ENCODE assay signal across 15 cellular contexts in genomic region chr22:27896251-27896650, GRCh38. TPM values are rescaled to one million over a fixed set of nuclear protein-coding genes. Genes with fewer than 3 reads are reported as not detected.
DNase-seq lines count a peak whose midpoint lies in the region; ATAC-seq and TF ChIP-seq lines count a peak whose summit lies in the region.
"Had no signal": no experiment of that assay in that cellular context is flagged by ENCODE, and none has a peak within 500 bp of the region (broad histone marks: within the 10 kb centered on the region; RNA-seq: fewer than 3 reads in every experiment).

No MANE protein-coding gene starts in this region.

- no peak overlapping the region for H2AFZ ChIP-seq in H9 (ENCODE audit: low read length)

- peaks cover 2% of the 10 kb centered on the region for H3K79me1 ChIP-seq in H9 (ENCODE audit: insufficient read depth, low read depth, low read length, poor library complexity, severe bottlenecking)

- peak overlapping the region; percentile 50 for H3K27ac Mint-ChIP-seq in activated B cell treated with CpG ODN at 0.5 μM for 24 hours
- H3K27ac Mint-ChIP-seq in H9, result no peak overlapping the region; a peak in 1 of 7 replicates

- H3K27me3 ChIP-seq in H9 (ENCODE audit: insufficient read depth, low read length), result no peaks in the 10 kb centered on the region
- H3K27me3 ChIP-seq: spleen, testis had no signal

- no peak for TF ChIP-seq CTCF in GM13976 (IDR thresholded peaks at IDR 0.05; ENCODE audit: borderline replicate concordance, control extremely low read depth, extremely low read depth, insufficient read depth, missing control alignments)
- TF ChIP-seq CTCF in activated B cell treated with CpG ODN at 0.5 μM for 24 hours (IDR thresholded peaks at IDR 0.05), result no peak
- no peak for TF ChIP-seq CTCF in H9 (conservative IDR thresholded peaks at IDR 0.05)

- H3K4me2 ChIP-seq in H9 (ENCODE audit: insufficient read depth, insufficient read length, low read length), result no peak overlapping the region

- in situ Hi-C loops in GM13976 (cut with MboI; ENCODE audit: low sequenced_read_pairs, unreplicated experiment), result loop anchor here (25.0 kb wide), 1 partner anchor 916 kb away; the partner anchor contains the start of gene XBP1

- no peak overlapping the region for H3K56ac ChIP-seq in H9 (ENCODE audit: insufficient read length, low read depth, low read length)

- no peak overlapping the region for H2BK120ac ChIP-seq in H9 (ENCODE audit: low read depth, low read length, poor library complexity, severe bottlenecking)

- no peaks in the 10 kb centered on the region for H3K23me2 ChIP-seq in H9 (ENCODE audit: insufficient read length, low read depth, low read length, poor library complexity, severe bottlenecking)

- WGBS in H9 (ENCODE audit: extremely low coverage, insufficient read length, low lambda C conversion rate), result no CpG with 5 or more reads among the region's 6 CpGs

- no peaks in the 10 kb centered on the region for H3K9me3 ChIP-seq in H9 (ENCODE audit: control insufficient read depth, low read depth, low read length)
- H3K9me3 ChIP-seq: HAP-1, spleen, testis had no signal

- H4K8ac ChIP-seq in H9 (replicated peaks; ENCODE audit: insufficient read length, low read depth, low read length), result no peak overlapping the region

- no peak overlapping the region for H3K4ac ChIP-seq in H9 (ENCODE audit: low read depth, low read length)

- H3K36me3 Mint-ChIP-seq in activated B cell treated with CpG ODN at 0.5 μM for 24 hours (ENCODE audit: low read depth) (peaks cover 83% of the 10 kb centered on the region), H9 (ENCODE audit: insufficient read depth in 1 of 3, low read depth in 3 of 3) (peaks cover 21 to 77% (median 72%) of the 10 kb centered on the region in 3 experiments; a peak in 6 of 7 replicates)

- POLR2A ChIA-PET in activated B cell treated with CpG ODN at 0.5 μM for 24 hours (lab: Charles Lee), result interaction anchor here (0.6 kb wide), 1 partner anchor 17 kb away, joined by 4 read pairs; no protein-coding TSS in a partner anchor

- H4K5ac ChIP-seq in H9 (ENCODE audit: insufficient read length, low read depth, low read length), result no peak overlapping the region

- no peak overlapping the region for H3K9ac ChIP-seq in H9 (ENCODE audit: extremely low read depth, insufficient read length, low read length)

- no peak overlapping the region for H2AK5ac ChIP-seq in H9 (ENCODE audit: insufficient read length, low read length)

- H3K27ac ChIP-seq in H9 (ENCODE audit: insufficient read length, low read depth, low read length), result no peak overlapping the region
- H3K27ac ChIP-seq: C4-2B, spleen, testis had no signal

- H3K18ac ChIP-seq in H9 (ENCODE audit: insufficient read length, low read depth, low read length), result no peak overlapping the region

- H3K23ac ChIP-seq in H9 (ENCODE audit: insufficient read length, low read depth, low read length), result no peak overlapping the region

- no peak overlapping the region for H2BK15ac ChIP-seq in H9 (ENCODE audit: low read depth, low read length)

- no peaks in the 10 kb centered on the region for H3K4me1 ChIP-seq in H9 (ENCODE audit: insufficient read depth, low read length)
- H3K4me1 ChIP-seq: HAP-1, spleen, testis had no signal

- no peak overlapping the region for H3T11ph ChIP-seq in H9 (ENCODE audit: low read length)

- no peaks in the 10 kb centered on the region for H3K9me3 Mint-ChIP-seq in activated B cell treated with CpG ODN at 0.5 μM for 24 hours
- no peaks in the 10 kb centered on the region for H3K9me3 Mint-ChIP-seq in H9
- H3K9me3 Mint-ChIP-seq: activated T-cell treated with anti-CD3 and anti-CD28 coated beads, Interleukin-2, amount 50 U/mL, for 4 hours had no signal

- H2BK20ac ChIP-seq in H9 (ENCODE audit: low read depth, low read length, poor library complexity, severe bottlenecking), result no peak overlapping the region

- H3K4me1 Mint-ChIP-seq in activated B cell treated with CpG ODN at 0.5 μM for 24 hours (peaks cover 14% of the 10 kb centered on the region), H9 (peaks cover 2 to 7% of the 10 kb centered on the region in 2 experiments; a peak in 1 of 4 replicates)

- H3K79me2 ChIP-seq in H9 (ENCODE audit: insufficient read depth, low read length), result no peaks in the 10 kb centered on the region

- H3K4me3 Mint-ChIP-seq in activated B cell treated with CpG ODN at 0.5 μM for 24 hours (no peak overlapping the region), H9 (no peak overlapping the region)
- H3K4me3 Mint-ChIP-seq: activated T-cell treated with anti-CD3 and anti-CD28 coated beads, Interleukin-2, amount 50 U/mL, for 4 hours had no signal

- H3K14ac ChIP-seq in H9 (ENCODE audit: insufficient read depth, low read length), result no peak overlapping the region

- DNase-seq in GM13976 (ENCODE audit: low spot score) (peak; percentile 53), activated B cell treated with CpG ODN at 0.5 μM for 24 hours (no peak), inferior parietal cortex (ENCODE audit: extremely low spot score) (no peak), DMS 273 treated with DMSO at 0.1 percent for 48 hours (lab: John Stamatoyannopoulos, UW) (no peak), H9 (no peak)
- DNase-seq: activated T-cell treated with anti-CD3 and anti-CD28 coated beads, Interleukin-2, amount 50 U/mL, for 4 hours; aorta; dermis blood vessel endothelial cell; NCI-H2081; spleen; testis had no signal

- H2BK12ac ChIP-seq in H9 (ENCODE audit: insufficient read length, low read depth, low read length), result no peak overlapping the region

- H4K91ac ChIP-seq in H9 (ENCODE audit: insufficient read length, low read depth, low read length), result no peak overlapping the region

- H2BK5ac ChIP-seq in H9 (ENCODE audit: insufficient read length, low read length), result no peak overlapping the region

- intact Hi-C loops in activated B cell treated with CpG ODN at 0.5 μM for 24 hours (cut with micrococcal nuclease), result no loop called here

- ATAC-seq in GM18907 (IDR thresholded peaks at IDR 0.05; ENCODE audit: unreplicated experiment), result peak; percentile 60
- ATAC-seq in HG02678 (IDR thresholded peaks at IDR 0.05; ENCODE audit: unreplicated experiment), result peak; percentile 55
- ATAC-seq in activated B cell treated with CpG ODN at 0.5 μM for 24 hours (ENCODE audit: low read depth), result no peak
- ATAC-seq: activated T-cell treated with anti-CD3 and anti-CD28 coated beads, Interleukin-2, amount 50 U/mL, for 4 hours had no signal

- H3K27me3 Mint-ChIP-seq in activated B cell treated with CpG ODN at 0.5 μM for 24 hours (no peaks in the 10 kb centered on the region), H9 (ENCODE audit: low read depth) (no peaks in the 10 kb centered on the region)

- no peaks in the 10 kb centered on the region for H4K20me1 ChIP-seq in H9 (ENCODE audit: control insufficient read depth, insufficient read depth, insufficient read length)

- CTCF ChIA-PET in activated B cell treated with CpG ODN at 0.5 μM for 24 hours (lab: Charles Lee), result no interaction called here

RNA-seq across cellular contexts. Expression of gene PITPNB, which starts 22.8 kb away (rescaled TPM):
- 77.1 and 82.5 TPM in 2 replicates for total RNA-seq in activated B cell treated with CpG ODN at 0.5 μM for 24 hours
- 106 and 107 TPM in 2 replicates for total RNA-seq in H9 (2021)
